In the genomic region with DNA sequence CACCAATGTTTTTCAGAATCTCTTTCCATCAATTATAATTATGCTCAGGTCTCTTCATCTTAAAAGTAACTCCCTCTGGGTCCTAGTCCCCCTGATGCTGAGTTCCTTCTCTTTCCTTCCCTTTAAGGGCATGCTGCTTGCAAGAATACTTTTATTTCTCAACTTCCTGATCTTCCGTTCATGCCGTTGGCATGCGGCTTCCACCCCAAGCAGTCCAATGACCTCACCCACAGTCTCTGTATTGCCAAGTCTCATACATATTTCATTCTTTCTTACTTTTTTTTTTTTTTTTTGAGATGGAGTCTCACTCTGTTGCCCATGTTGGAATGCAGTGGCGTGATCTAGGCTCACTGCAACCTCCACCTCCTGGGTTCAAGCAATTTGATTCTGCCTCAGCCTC, we compare ENCODE assay signal across 13 cellular contexts.
DNase-seq lines count a peak whose midpoint lies in the region; ATAC-seq and TF ChIP-seq lines count a peak whose summit lies in the region.
"Had no signal": no experiment of that assay in that cellular context is flagged by ENCODE, and none has a peak within 500 bp of the region (broad histone marks: within the 10 kb centered on the region; RNA-seq: fewer than 3 reads in every experiment).

No MANE protein-coding gene starts in this region.

- H3K36me3 ChIP-seq in brain microvascular endothelial cell (replicated peaks) = no peaks in the 10 kb centered on the region
- H3K36me3 ChIP-seq: BLaER1 treated with 17β-estradiol and CSF1 and Interleukin-3, amounts not matched to agents 10 nM and 100 nM had no signal

- in situ Hi-C loops in brain microvascular endothelial cell (cut with HindIII; ENCODE audit: low pct_ligation_motif_present, low sequenced_read_pairs) = no loop called here

- ATAC-seq in GM21390 (IDR thresholded peaks at IDR 0.05; ENCODE audit: unreplicated experiment) (no peak), HG02798 (IDR thresholded peaks at IDR 0.05; ENCODE audit: poor library complexity, unreplicated experiment) (no peak), HG03135 (IDR thresholded peaks at IDR 0.05; ENCODE audit: unreplicated experiment) (no peak)
- ATAC-seq: activated T-cell treated with anti-CD3 and anti-CD28 coated beads, Interleukin-2, amount 50 U/mL, for 4 hours had no signal

- peak; percentile 98 for DNase-seq in AG10803 (ENCODE audit: low read depth)
- peak; percentile 18 for DNase-seq in LHCN-M2 (ENCODE audit: low read depth)
- DNase-seq in brain microvascular endothelial cell = peak; percentile 25
- peak; percentile 9 for DNase-seq in myocyte (ENCODE audit: low read depth)
- no peak for DNase-seq in NCI-H1436 treated with DMSO at 0.1 percent for 48 hours (lab: John Stamatoyannopoulos, UW)
- DNase-seq: activated T-cell treated with anti-CD3 and anti-CD28 coated beads, Interleukin-2, amount 50 U/mL, for 4 hours; mesendoderm; NCI-H1694; OCI-M1 had no signal

- H3K27ac ChIP-seq in brain microvascular endothelial cell = no peak overlapping the region
- H3K27ac ChIP-seq: BLaER1 treated with 17β-estradiol and CSF1 and Interleukin-3, amounts not matched to agents 10 nM and 100 nM had no signal

- H3K4me3 ChIP-seq in AG10803 (ENCODE audit: low read length) (no peak overlapping the region), brain microvascular endothelial cell (ENCODE audit: low read depth, low read length) (no peak overlapping the region)
- H3K4me3 ChIP-seq: BLaER1 treated with 17β-estradiol and CSF1 and Interleukin-3, amounts not matched to agents 10 nM and 100 nM had no signal

- no peaks in the 10 kb centered on the region for H3K27me3 ChIP-seq in brain microvascular endothelial cell (replicated peaks)
- H3K27me3 ChIP-seq: BLaER1 treated with 17β-estradiol and CSF1 and Interleukin-3, amounts not matched to agents 10 nM and 100 nM had no signal

- TF ChIP-seq CTCF in AG10803 (conservative IDR thresholded peaks at IDR 0.05; ENCODE audit: low read length) (no peak), brain microvascular endothelial cell (IDR thresholded peaks at IDR 0.05; ENCODE audit: low read depth, low read length, missing control alignments) (no peak)
